ENCODE assay signal across 21 cellular contexts in the genomic region with DNA sequence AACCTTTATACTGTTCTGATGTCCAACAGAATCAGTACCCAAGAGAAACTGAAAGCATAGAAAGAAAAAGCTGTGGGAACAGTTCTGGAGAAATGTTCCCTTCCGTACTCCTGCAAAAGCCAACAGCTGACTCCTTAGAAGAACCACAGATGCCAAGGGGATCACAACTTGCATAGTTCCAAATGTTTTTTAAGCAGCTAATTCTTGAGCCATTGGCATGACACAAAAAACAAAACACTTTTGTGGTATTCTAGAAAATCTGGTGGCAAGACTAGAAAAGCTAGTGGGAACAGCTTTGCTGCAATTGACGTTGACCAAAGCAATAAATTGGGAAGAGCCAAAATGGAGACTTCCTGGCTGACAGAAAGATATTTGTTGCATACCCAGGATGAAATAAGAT.
"Had no signal": no experiment of that assay in that cellular context is flagged by ENCODE, and none has a peak within 500 bp of the region (broad histone marks: within the 10 kb centered on the region; RNA-seq: fewer than 3 reads in every experiment).

No MANE protein-coding gene starts in this region.

- DNase-seq: activated CD4-positive, alpha-beta memory T cell treated with anti-CD3 and anti-CD28 coated beads, Interleukin-2, amount 10 ng/mL, durations not matched to agents 7 days and 5 days; activated CD4-positive, alpha-beta T cell treated with anti-CD3 and anti-CD28 coated beads, Interleukin-2, amount 50 U/mL, for 1 hour; activated CD4-positive, CD25-positive, alpha-beta regulatory T cell; activated gamma-delta T cell treated with Interleukin-2 at 50 U/mL for 16 hours; activated naive CD4-positive, alpha-beta T cell treated with anti-CD3 and anti-CD28 coated beads, Interleukin-2, amount 10 ng/mL, durations not matched to agents 7 days and 5 days; activated naive CD8-positive, alpha-beta T cell treated with anti-CD3 and anti-CD28 coated beads for 36 hours; activated T-cell treated with anti-CD3 and anti-CD28 coated beads for 4 hours; activated T-cell treated with anti-CD3 and anti-CD28 coated beads, Interleukin-2, amount 50 U/mL, for 72 hours; adrenal gland; aorta; NCI-H1092; NCI-H1417; NCI-H1694; NCI-H2029; NCI-H2107; NCI-H345; NCI-H510A; NCI-H526 treated with DMSO at 0.1 percent for 48 hours; NCI-H82; SK-N-SH; T-helper 1 cell had no signal

- ATAC-seq: activated T-cell treated with anti-CD3 and anti-CD28 coated beads, Interleukin-2, amount 50 U/mL, for 72 hours had no signal
